19 cellular contexts compared by ENCODE assay signal in the genomic region with DNA sequence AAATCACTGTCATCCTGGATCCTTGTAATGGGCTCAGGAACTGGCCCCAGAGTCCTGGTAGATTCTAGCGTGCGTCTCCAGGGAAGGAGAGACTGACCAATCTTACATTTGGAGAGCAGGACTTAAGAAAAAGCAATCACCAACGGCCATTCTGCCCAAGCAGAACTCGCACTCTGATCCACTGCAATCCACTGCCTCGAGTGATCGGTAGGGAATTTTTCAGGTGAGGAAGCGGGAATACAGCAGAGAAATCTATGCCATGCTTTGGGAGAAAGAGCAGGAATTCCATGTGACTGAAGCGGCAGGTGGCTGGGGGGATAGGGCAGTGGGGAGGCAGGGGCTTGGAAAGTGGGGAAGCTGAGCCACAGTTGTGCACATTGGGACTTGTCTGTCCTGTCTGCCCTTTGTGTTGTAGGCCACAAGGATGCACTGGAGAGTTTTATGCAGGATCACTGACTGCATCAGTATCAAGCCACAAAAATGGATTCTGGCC.
DNase-seq lines count a peak whose midpoint lies in the region.
"Had no signal": no experiment of that assay in that cellular context is flagged by ENCODE, and none has a peak within 500 bp of the region (broad histone marks: within the 10 kb centered on the region; RNA-seq: fewer than 3 reads in every experiment).

No MANE protein-coding gene starts in this region.

- no peak overlapping the region; the same call in 1 of the 2 replicates for H3K27ac ChIP-seq in SJCRH30
- H3K27ac ChIP-seq in caudate nucleus (ENCODE audit: low read depth, low read length), result no peak overlapping the region
- H3K27ac ChIP-seq: body of pancreas, C4-2B, foreskin keratinocyte, prostate gland, upper lobe of right lung had no signal

- peak; percentile 49 for DNase-seq in activated CD8-positive, alpha-beta memory T cell treated with anti-CD3 and anti-CD28 coated beads for 24 hours
- DNase-seq in activated CD8-positive, alpha-beta memory T cell treated with anti-CD3 and anti-CD28 coated beads, Interleukin-2, amount 50 U/mL, for 48 hours, result no peak
- DNase-seq in SJCRH30, result no peak
- peak; percentile 59 for DNase-seq in iPS-NIHi11 (ENCODE audit: low spot score)
- DNase-seq in ureter (ENCODE audit: low spot score), result peak; percentile 38
- DNase-seq in NCI-H526 (lab: John Stamatoyannopoulos, UW), result no peak
- no peak for DNase-seq in caudate nucleus (lab: John Stamatoyannopoulos, UW)
- DNase-seq in HAP-1 (ENCODE audit: low spot score in 2 of 2), result no peak
- DNase-seq: activated naive CD8-positive, alpha-beta T cell treated with anti-CD3 and anti-CD28 coated beads, Interleukin-2, amount 10 ng/mL, durations not matched to agents 7 days and 5 days; body of pancreas; foreskin keratinocyte; GF-D8; left cardiac atrium; T-helper 9 cell; upper lobe of right lung had no signal

- H3K4me3 ChIP-seq in SJCRH30, result peak overlapping the region; percentile 42
- no peak overlapping the region for H3K4me3 ChIP-seq in HAP-1
- H3K4me3 ChIP-seq: body of pancreas, GM12878, prostate gland, upper lobe of right lung had no signal

- H3K9me3 ChIP-seq in SJCRH30 (replicated peaks) (no peaks in the 10 kb centered on the region), HAP-1 (no peaks in the 10 kb centered on the region)
- H3K9me3 ChIP-seq: body of pancreas, prostate gland, SK-N-SH, upper lobe of right lung had no signal

- no peaks in the 10 kb centered on the region; the same call in 1 of the 2 replicates for H3K27me3 ChIP-seq in SJCRH30
- H3K27me3 ChIP-seq in HAP-1 (ENCODE audit: low read depth), result no peaks in the 10 kb centered on the region; the same call in 1 of the 2 replicates
- H3K27me3 ChIP-seq: body of pancreas, upper lobe of right lung had no signal

- H3K36me3 ChIP-seq in SJCRH30 (no peaks in the 10 kb centered on the region), HAP-1 (replicated peaks) (no peaks in the 10 kb centered on the region)
- H3K36me3 ChIP-seq: prostate gland, upper lobe of right lung had no signal

- in situ Hi-C loops in HAP-1 (cut with MboI; ENCODE audit: low sequenced_read_pairs), result loop anchor here (10.0 to 25.0 kb wide), 2 partner anchors 333 to 1515 kb away; partner anchors contain the start of genes DNAH3 and LDAF1

- H3K4me1 ChIP-seq in SJCRH30 (peaks cover 5% of the 10 kb centered on the region; the same call in 1 of the 2 replicates), HAP-1 (no peaks in the 10 kb centered on the region)
- H3K4me1 ChIP-seq: body of pancreas, foreskin keratinocyte, prostate gland, upper lobe of right lung had no signal

Comparison
In these comparisons a context has a peak if more than half of its experiments do, and no peak if none do; other contexts are left out.
1. DNase-seq: peak in activated CD8-positive, alpha-beta memory T cell treated with anti-CD3 and anti-CD28 coated beads for 24 hours (single experiment), iPS-NIHi11 (single experiment) and ureter (single experiment); none in activated CD8-positive, alpha-beta memory T cell treated with anti-CD3 and anti-CD28 coated beads, Interleukin-2, amount 50 U/mL, for 48 hours (single experiment), SJCRH30 (0 of 2), NCI-H526 (0 of 2), caudate nucleus (0 of 61) and HAP-1 (0 of 2).